ENCODE assay signal across 30 cellular contexts in the genomic region with DNA sequence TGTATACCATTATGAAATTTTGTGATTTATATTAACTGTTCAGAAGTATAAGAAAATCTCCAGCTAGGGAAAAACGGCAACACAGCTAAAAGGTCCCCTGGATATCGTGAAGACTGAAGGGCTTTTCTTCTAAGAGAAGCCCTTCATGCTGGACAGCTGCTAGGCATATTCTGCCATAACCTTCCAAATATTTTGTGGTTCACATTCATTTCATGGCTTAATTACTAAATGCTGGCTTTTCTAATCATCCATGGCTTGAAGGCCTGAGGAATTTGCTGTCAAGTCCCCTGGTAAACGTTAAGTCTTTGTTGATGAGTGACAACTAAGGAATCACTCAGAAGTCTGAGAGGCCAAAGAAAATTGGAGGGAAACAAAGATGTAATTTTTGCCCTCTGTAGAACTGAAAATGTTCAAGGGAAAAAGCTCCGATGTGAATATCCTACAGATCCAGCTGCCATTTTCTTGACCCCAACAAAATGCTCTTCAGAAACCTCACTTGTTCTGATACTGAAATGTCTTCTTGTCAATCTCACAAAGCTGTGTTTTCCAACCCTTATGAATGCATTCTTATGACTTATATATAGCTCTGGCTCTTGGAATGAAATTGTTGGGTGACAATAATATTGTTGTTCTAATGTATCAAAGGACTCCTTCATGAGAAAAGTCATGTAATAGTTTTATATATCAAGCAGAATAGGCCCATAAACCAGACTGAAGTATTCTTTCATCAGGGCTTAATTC.
DNase-seq lines count a peak whose midpoint lies in the region; FAIRE-seq and TF ChIP-seq lines count a peak whose summit lies in the region.
"Had no signal": no experiment of that assay in that cellular context is flagged by ENCODE, and none has a peak within 500 bp of the region (broad histone marks: within the 10 kb centered on the region; RNA-seq: fewer than 3 reads in every experiment).

No MANE protein-coding gene starts in this region.

- H3K79me2 ChIP-seq in smooth muscle cell (ENCODE audit: low read depth): no peaks in the 10 kb centered on the region

- H3K4me3 ChIP-seq in smooth muscle cell: no peak overlapping the region
- H3K4me3 ChIP-seq: left lung, psoas muscle, suprapubic skin, upper lobe of right lung had no signal

- peak overlapping the region; percentile 5 for H3K27ac ChIP-seq in smooth muscle cell (ENCODE audit: low read depth)
- H3K27ac ChIP-seq: brain microvascular endothelial cell, left lung, psoas muscle, RWPE1, suprapubic skin, upper lobe of right lung had no signal

- peak overlapping the region; percentile 25 for H3K4me2 ChIP-seq in smooth muscle cell

- H3K9ac ChIP-seq in smooth muscle cell (ENCODE audit: low read depth): no peak overlapping the region

- no peaks in the 10 kb centered on the region for H3K9me3 ChIP-seq in smooth muscle cell (replicated peaks; ENCODE audit: low read depth)
- H3K9me3 ChIP-seq: psoas muscle, suprapubic skin, upper lobe of right lung had no signal

- no peaks in the 10 kb centered on the region for H3K4me1 ChIP-seq in smooth muscle cell (ENCODE audit: low read depth)
- H3K4me1 ChIP-seq: left lung, psoas muscle, suprapubic skin, upper lobe of right lung had no signal

- WGBS in smooth muscle cell (ENCODE audit: low lambda C conversion rate): 66% methylated on average over 4 of the region's 4 CpGs

- TF ChIP-seq CTCF in smooth muscle cell (IDR thresholded peaks at IDR 0.05; ENCODE audit: borderline replicate concordance, insufficient read depth, poor library complexity, severe bottlenecking): no peak

- peak; percentile 59 for DNase-seq in EH (ENCODE audit: low read depth)
- DNase-seq in amniotic epithelial cell (ENCODE audit: low read depth): peak; percentile 27
- peak; percentile 12 for DNase-seq in medulla oblongata (ENCODE audit: extremely low spot score)
- no peak for DNase-seq in smooth muscle cell (lab: John Stamatoyannopoulos, UW; ENCODE audit: unreplicated experiment)
- no peak for DNase-seq in iPS-NIHi11 (ENCODE audit: low spot score)
- DNase-seq in NCI-H1105 treated with DMSO at 0.1 percent for 48 hours (lab: John Stamatoyannopoulos, UW): no peak
- no peak for DNase-seq in HTR-8/SVneo (ENCODE audit: insufficient read length, low spot score)
- no peak for DNase-seq in T-helper 9 cell
- DNase-seq: activated CD4-positive, alpha-beta T cell treated with anti-CD3 and anti-CD28 coated beads, Interleukin-2, amount 50 U/mL, for 4 hours; activated CD4-positive, CD25-positive, alpha-beta regulatory T cell; activated CD8-positive, alpha-beta memory T cell treated with anti-CD3 and anti-CD28 coated beads, Interleukin-2, amount 10 ng/mL, durations not matched to agents 7 days and 5 days; activated naive CD4-positive, alpha-beta T cell treated with anti-CD3 and anti-CD28 coated beads for 36 hours; activated T-cell treated with anti-CD3 and anti-CD28 coated beads, Interleukin-2, amount 50 U/mL, for 48 hours; amniotic stem cell; brain microvascular endothelial cell; Calu3; DND-41; left lung; NCI-H1092; NCI-H187; NCI-H446 treated with DMSO at 0.1 percent for 48 hours; NCI-H82; psoas muscle; stimulated activated naive B cell treated with anti-CD40 and anti-IgM and Interleukin-4, amounts not matched to agents 10 μg/mL and 1 μg/mL and 100 μg/mL, for 72 hours; upper lobe of right lung had no signal

- H3F3A ChIP-seq in smooth muscle cell (ENCODE audit: low read depth): no peaks in the 10 kb centered on the region

- H2AFZ ChIP-seq in smooth muscle cell (ENCODE audit: low read depth): no peak overlapping the region

- H4K20me1 ChIP-seq in smooth muscle cell (ENCODE audit: low read depth): no peaks in the 10 kb centered on the region

- H3K27me3 ChIP-seq in smooth muscle cell (ENCODE audit: low read depth): no peaks in the 10 kb centered on the region
- H3K27me3 ChIP-seq: brain microvascular endothelial cell, left lung, suprapubic skin, upper lobe of right lung had no signal

- H3K36me3 ChIP-seq in smooth muscle cell (ENCODE audit: low read depth): no peaks in the 10 kb centered on the region
- H3K36me3 ChIP-seq: brain microvascular endothelial cell, left lung, suprapubic skin, upper lobe of right lung had no signal

- no peak for FAIRE-seq in HTR-8/SVneo (lab: Jason Lieb, UNC)
- FAIRE-seq: GM18507, islet of Langerhans, TTC549 had no signal

Comparison
In these comparisons a context has a peak if more than half of its experiments do, and no peak if none do; other contexts are left out.
1. DNase-seq: peak in EH (single experiment), amniotic epithelial cell (single experiment) and medulla oblongata (single experiment); none in smooth muscle cell (single experiment), iPS-NIHi11 (single experiment), NCI-H1105 treated with DMSO at 0.1 percent for 48 hours (single experiment), HTR-8/SVneo (single experiment) and T-helper 9 cell (single experiment).